Comparison of ENCODE assay signal across 10 cellular contexts in genomic region chr14:105861985-105862465, GRCh38.
DNase-seq lines count a peak whose midpoint lies in the region; ATAC-seq and TF ChIP-seq lines count a peak whose summit lies in the region.
"Had no signal": no experiment of that assay in that cellular context is flagged by ENCODE, and none has a peak within 500 bp of the region (broad histone marks: within the 10 kb centered on the region; RNA-seq: fewer than 3 reads in every experiment).

No MANE protein-coding gene starts in this region.

- H2AFZ ChIP-seq in trophoblast cell (ENCODE audit: insufficient read depth, low read length, poor library complexity): no peak overlapping the region

- DNase-seq in GDM1 (lab: John Stamatoyannopoulos, UW) (peak; percentile 66), trophoblast cell (no peak), LoVo (ENCODE audit: low spot score) (no peak), NOMO-1 treated with dmso at 0.1 percent for 144 hours (lab: John Stamatoyannopoulos, UW; ENCODE audit: unreplicated experiment) (no peak)
- DNase-seq in activated naive CD8-positive, alpha-beta T cell treated with anti-CD3 and anti-CD28 coated beads, Interleukin-2, amount 50 U/mL, for 24 hours: peak; percentile 47
- DNase-seq: GOT3, hippocampal formation had no signal

- H3K27me3 ChIP-seq in trophoblast cell (ENCODE audit: insufficient read depth, low read length): no peaks in the 10 kb centered on the region

- H3K4me2 ChIP-seq in trophoblast cell (ENCODE audit: low read length): no peak overlapping the region

- no peaks in the 10 kb centered on the region for H3K36me3 ChIP-seq in trophoblast cell (ENCODE audit: control insufficient read depth in 1 of 2, insufficient read depth in 2 of 2, low read length in 2 of 2)

- no peak overlapping the region for H4K8ac ChIP-seq in trophoblast cell (ENCODE audit: low read depth, low read length)

- peak overlapping the region; percentile 80 for H3K4me3 Mint-ChIP-seq in activated naive CD8-positive, alpha-beta T cell treated with anti-CD3 and anti-CD28 coated beads, Interleukin-2, amount 50 U/mL, for 24 hours

- H3K4ac ChIP-seq in trophoblast cell (ENCODE audit: low read depth, low read length): no peak overlapping the region

- no peak overlapping the region for H3K27ac ChIP-seq in trophoblast cell (ENCODE audit: low read depth, low read length)

- no peak overlapping the region for H3K9ac ChIP-seq in trophoblast cell (ENCODE audit: low read length)

- H3K23ac ChIP-seq in trophoblast cell (ENCODE audit: low read length): no peak overlapping the region

- no peaks in the 10 kb centered on the region for H3K27me3 Mint-ChIP-seq in activated naive CD8-positive, alpha-beta T cell treated with anti-CD3 and anti-CD28 coated beads, Interleukin-2, amount 50 U/mL, for 24 hours

- H2AK5ac ChIP-seq in trophoblast cell (ENCODE audit: low read length): no peak overlapping the region

- no peak overlapping the region for H3K14ac ChIP-seq in trophoblast cell (ENCODE audit: low read length)

- no peaks in the 10 kb centered on the region for H3K9me3 Mint-ChIP-seq in activated naive CD8-positive, alpha-beta T cell treated with anti-CD3 and anti-CD28 coated beads, Interleukin-2, amount 50 U/mL, for 24 hours

- no peaks in the 10 kb centered on the region for H3K4me1 ChIP-seq in trophoblast cell (ENCODE audit: control insufficient read depth in 1 of 2, insufficient read depth in 2 of 2, low read length in 2 of 2)

- ATAC-seq in GM19438 (IDR thresholded peaks at IDR 0.05; ENCODE audit: low read depth, unreplicated experiment) (peak; percentile 41), HG03571 (IDR thresholded peaks at IDR 0.05; ENCODE audit: unreplicated experiment) (peak; percentile 64), SK-N-SH treated with all-trans-retinoic acid at 6 μM for 48 hours (no peak)
- ATAC-seq in activated naive CD8-positive, alpha-beta T cell treated with anti-CD3 and anti-CD28 coated beads, Interleukin-2, amount 50 U/mL, for 24 hours: no peak

- no peak overlapping the region for H3K18ac ChIP-seq in trophoblast cell (ENCODE audit: low read length)

- no peak overlapping the region for H2BK12ac ChIP-seq in trophoblast cell (ENCODE audit: low read length)

- no peak overlapping the region for H2BK120ac ChIP-seq in trophoblast cell (ENCODE audit: insufficient read depth, low read length, poor library complexity)

- no peaks in the 10 kb centered on the region for H3K79me2 ChIP-seq in trophoblast cell (ENCODE audit: control insufficient read depth, insufficient read depth, low read length, poor library complexity)

- H3K4me1 Mint-ChIP-seq in activated naive CD8-positive, alpha-beta T cell treated with anti-CD3 and anti-CD28 coated beads, Interleukin-2, amount 50 U/mL, for 24 hours: peaks cover 32% of the 10 kb centered on the region

- H3K79me1 ChIP-seq in trophoblast cell (ENCODE audit: low read length): no peaks in the 10 kb centered on the region

- no peak overlapping the region for H4K91ac ChIP-seq in trophoblast cell (ENCODE audit: low read depth, low read length)

- WGBS in trophoblast cell (ENCODE audit: extremely low coverage, insufficient coverage, insufficient read length): no CpG with 5 or more reads among the region's 11 CpGs

- peak overlapping the region; percentile 94 for H3K27ac Mint-ChIP-seq in activated naive CD8-positive, alpha-beta T cell treated with anti-CD3 and anti-CD28 coated beads, Interleukin-2, amount 50 U/mL, for 24 hours

- H3K4me3 ChIP-seq in trophoblast cell (ENCODE audit: low read depth, low read length): no peak overlapping the region

- peaks cover 85% of the 10 kb centered on the region for H3K9me3 ChIP-seq in trophoblast cell (ENCODE audit: insufficient read depth, low read depth, low read length)

- no peak overlapping the region for H4K12ac ChIP-seq in trophoblast cell (ENCODE audit: low read depth, low read length)

- peaks cover 8% of the 10 kb centered on the region for H3K36me3 Mint-ChIP-seq in activated naive CD8-positive, alpha-beta T cell treated with anti-CD3 and anti-CD28 coated beads, Interleukin-2, amount 50 U/mL, for 24 hours (ENCODE audit: low read depth)

- no peak overlapping the region for H2BK5ac ChIP-seq in trophoblast cell (ENCODE audit: low read depth, low read length, poor library complexity)

TF ChIP-seq in SK-N-SH treated with all-trans-retinoic acid at 6 μM for 48 hours, 23 proteins besides CTCF, POLR2A, EP300 and RAD21:
- TF ChIP-seq SNAI2 (CRISPR knock-in tag; IDR thresholded peaks at IDR 0.05) (no peak), ISL1 (CRISPR knock-in tag; IDR thresholded peaks at IDR 0.05) (no peak), ZNF565 (CRISPR knock-in tag; conservative IDR thresholded peaks at IDR 0.05; ENCODE audit: low read depth) (no peak), ESRRG (CRISPR knock-in tag; IDR thresholded peaks at IDR 0.05) (no peak), CSRNP3 (CRISPR knock-in tag; IDR thresholded peaks at IDR 0.05) (no peak), OSR1 (CRISPR knock-in tag; IDR thresholded peaks at IDR 0.05) (no peak)

Comparison
In these comparisons a context has a peak if more than half of its experiments do, and no peak if none do; other contexts are left out.
1. DNase-seq: peak in GDM1 (single experiment) and activated naive CD8-positive, alpha-beta T cell treated with anti-CD3 and anti-CD28 coated beads, Interleukin-2, amount 50 U/mL, for 24 hours (single experiment); none in trophoblast cell (0 of 2), LoVo (single experiment) and NOMO-1 treated with dmso at 0.1 percent for 144 hours (single experiment).
2. ATAC-seq: peak in GM19438 (single experiment) and HG03571 (single experiment); none in activated naive CD8-positive, alpha-beta T cell treated with anti-CD3 and anti-CD28 coated beads, Interleukin-2, amount 50 U/mL, for 24 hours (single experiment) and SK-N-SH treated with all-trans-retinoic acid at 6 μM for 48 hours (single experiment).